Comparison of ENCODE assay signal across 8 cellular contexts in the genomic region with DNA sequence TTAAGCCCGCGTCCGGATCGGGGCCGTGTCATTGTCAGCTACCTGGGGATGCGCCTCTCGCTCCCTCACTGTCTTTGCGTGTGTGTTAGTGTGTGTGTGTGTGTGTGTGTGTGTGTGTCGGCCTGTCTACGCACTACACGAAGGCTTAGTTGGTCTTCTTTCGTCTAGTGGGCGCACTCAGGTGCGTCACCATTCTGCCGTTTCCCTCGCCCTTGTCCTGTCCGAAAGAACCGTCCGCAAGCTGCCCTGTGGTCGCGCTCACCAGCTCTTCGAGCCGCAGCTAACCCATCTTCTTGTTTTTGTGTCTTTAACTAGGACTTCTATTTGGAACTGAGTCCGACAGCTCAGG. TPM values are rescaled to one million over a fixed set of nuclear protein-coding genes. Genes with fewer than 3 reads are reported as not detected.
DNase-seq lines count a peak whose midpoint lies in the region; ATAC-seq, FAIRE-seq and TF ChIP-seq lines count a peak whose summit lies in the region.

No MANE protein-coding gene starts in this region.

- H3K4me1 ChIP-seq in keratinocyte (ENCODE audit: control insufficient read depth, extremely low read depth, insufficient read depth, low read length) (peaks cover 5% of the 10 kb centered on the region), suprapubic skin (peaks cover 17% of the 10 kb centered on the region)

- no peaks in the 10 kb centered on the region for H3K9me1 ChIP-seq in keratinocyte (ENCODE audit: control insufficient read depth, extremely low read depth, insufficient read depth, low read length)

- peak overlapping the region; percentile 74 for H3K4me3 Mint-ChIP-seq in activated naive CD8-positive, alpha-beta T cell treated with anti-CD3 and anti-CD28 coated beads, Interleukin-2, amount 50 U/mL, for 24 hours

- H4K20me1 ChIP-seq in keratinocyte (ENCODE audit: control insufficient read depth, extremely low read depth, insufficient read depth, low read length): no peaks in the 10 kb centered on the region

- H3K27me3 Mint-ChIP-seq in activated naive CD8-positive, alpha-beta T cell treated with anti-CD3 and anti-CD28 coated beads, Interleukin-2, amount 50 U/mL, for 24 hours: peaks cover 67% of the 10 kb centered on the region

- no peak for TF ChIP-seq POLR2A in suprapubic skin (IDR thresholded peaks at IDR 0.05)

- H3K9ac ChIP-seq in keratinocyte (ENCODE audit: control insufficient read depth, extremely low read depth, insufficient read depth, low read length): no peak overlapping the region

- H3K27ac Mint-ChIP-seq in activated naive CD8-positive, alpha-beta T cell treated with anti-CD3 and anti-CD28 coated beads, Interleukin-2, amount 50 U/mL, for 24 hours: no peak overlapping the region

- H3K79me2 ChIP-seq in keratinocyte (ENCODE audit: control insufficient read depth, insufficient read depth, low read length): no peaks in the 10 kb centered on the region

- no peak for TF ChIP-seq EP300 in suprapubic skin (IDR thresholded peaks at IDR 0.05)

- no peak for FAIRE-seq in keratinocyte (lab: Jason Lieb, UNC)

- TF ChIP-seq CTCF in keratinocyte (optimal IDR thresholded peaks at IDR 0.05 in 1 of 3, IDR thresholded peaks at IDR 0.05 in 1 of 3, conservative IDR thresholded peaks at IDR 0.05 in 1 of 3; ENCODE audit: extremely low read depth in 1 of 3, insufficient read depth in 2 of 3, low read length in 3 of 3) (no peak), suprapubic skin (IDR thresholded peaks at IDR 0.05) (no peak)

- no peaks in the 10 kb centered on the region for H3K36me3 ChIP-seq in keratinocyte (ENCODE audit: control insufficient read depth in 2 of 2, extremely low read depth in 1 of 2, insufficient read depth in 2 of 2, low read length in 2 of 2)
- no peaks in the 10 kb centered on the region for H3K36me3 ChIP-seq in suprapubic skin

- DNase-seq in NCI-H748 (lab: John Stamatoyannopoulos, UW; ENCODE audit: unreplicated experiment) (peak; percentile 58), NCI-H748 treated with DMSO at 0.1 percent for 48 hours (lab: John Stamatoyannopoulos, UW) (no peak), keratinocyte (ENCODE audit: low read depth, low spot score) (no peak), suprapubic skin (ENCODE audit: low spot score in 2 of 2) (no peak), NCI-H226 (no peak), SIG-M5 treated with dmso at 0.1 percent for 504 hours (lab: John Stamatoyannopoulos, UW; ENCODE audit: unreplicated experiment) (no peak)
- DNase-seq in activated naive CD8-positive, alpha-beta T cell treated with anti-CD3 and anti-CD28 coated beads, Interleukin-2, amount 50 U/mL, for 24 hours: no peak

- no peak for ATAC-seq in activated naive CD8-positive, alpha-beta T cell treated with anti-CD3 and anti-CD28 coated beads, Interleukin-2, amount 50 U/mL, for 24 hours
- ATAC-seq in GM19328 (IDR thresholded peaks at IDR 0.05; ENCODE audit: unreplicated experiment): no peak

- dilution Hi-C loops in keratinocyte (cut with MboI; ENCODE audit: extremely low pct_ligation_motif_present, low sequenced_read_pairs): no loop called here

- H3K9me3 ChIP-seq in keratinocyte (ENCODE audit: control insufficient read depth, low read depth, low read length) (no peaks in the 10 kb centered on the region), suprapubic skin (no peaks in the 10 kb centered on the region)

- peaks cover 10% of the 10 kb centered on the region for H3K4me1 Mint-ChIP-seq in activated naive CD8-positive, alpha-beta T cell treated with anti-CD3 and anti-CD28 coated beads, Interleukin-2, amount 50 U/mL, for 24 hours

- no peaks in the 10 kb centered on the region for H3K36me3 Mint-ChIP-seq in activated naive CD8-positive, alpha-beta T cell treated with anti-CD3 and anti-CD28 coated beads, Interleukin-2, amount 50 U/mL, for 24 hours (ENCODE audit: low read depth)

- H3K27me3 ChIP-seq in keratinocyte (ENCODE audit: control insufficient read depth, extremely low read depth, insufficient read depth, low read length): peaks cover 36% of the 10 kb centered on the region
- peaks cover 55% of the 10 kb centered on the region for H3K27me3 ChIP-seq in suprapubic skin

- no peak overlapping the region for H3K27ac ChIP-seq in keratinocyte (ENCODE audit: control insufficient read depth, insufficient read depth, low read length)
- H3K27ac ChIP-seq in suprapubic skin: no peak overlapping the region

- H2AFZ ChIP-seq in keratinocyte (ENCODE audit: control insufficient read depth, low read length): peak overlapping the region; percentile 43

- 16% methylated on average over 9 of the region's 24 CpGs for WGBS in suprapubic skin

- H3K9me3 Mint-ChIP-seq in activated naive CD8-positive, alpha-beta T cell treated with anti-CD3 and anti-CD28 coated beads, Interleukin-2, amount 50 U/mL, for 24 hours: no peaks in the 10 kb centered on the region

- H3K4me3 ChIP-seq in keratinocyte (ENCODE audit: control insufficient read depth in 2 of 3, extremely low read depth in 1 of 3, insufficient read depth in 2 of 3, low read depth in 1 of 3, low read length in 3 of 3): peak overlapping the region; percentile 49 to 68 (median 52)
- H3K4me3 ChIP-seq in suprapubic skin: peak overlapping the region; percentile 66

- peak overlapping the region; percentile 74 for H3K4me2 ChIP-seq in keratinocyte (ENCODE audit: control insufficient read depth, extremely low read depth, insufficient read depth, low read depth, low read length)

RNA-seq across cellular contexts. Expression of a gene that starts 0.7 kb away (rescaled TPM):
- not detected in 3 replicates for polyA plus RNA-seq in keratinocyte
- polyA plus RNA-seq in keratinocyte (2011; ENCODE audit: low read depth): not detected
- polyA plus RNA-seq in keratinocyte (2011; cell fraction: cytosol; rRNA removed): not detected in 2 replicates
- polyA plus RNA-seq in keratinocyte (2011; cell fraction: nucleus; rRNA removed): not detected in 2 replicates
- polyA plus RNA-seq in keratinocyte (2012; ENCODE audit: low replicate concordance): not detected in 2 replicates
- not detected in 3 replicates for polyA minus RNA-seq in keratinocyte
- not detected for polyA minus RNA-seq in keratinocyte (2011; cell fraction: cytosol; rRNA and poly(A)+ RNA removed)
- polyA minus RNA-seq in keratinocyte (2011; cell fraction: nucleus; rRNA and poly(A)+ RNA removed): not detected in 2 replicates
- not detected for total RNA-seq in suprapubic skin

RNA-seq across cellular contexts. Expression of a gene that starts 37.2 kb away (rescaled TPM):
- polyA plus RNA-seq in keratinocyte: 37.8 to 75.9 TPM (median 40.3 TPM) in 3 replicates
- polyA plus RNA-seq in keratinocyte (2011; ENCODE audit: low read depth): 141 TPM
- polyA plus RNA-seq in keratinocyte (2011; cell fraction: cytosol; rRNA removed): 21.3 and 33.5 TPM in 2 replicates
- polyA plus RNA-seq in keratinocyte (2011; cell fraction: nucleus; rRNA removed): 40.2 and 76.9 TPM in 2 replicates
- polyA plus RNA-seq in keratinocyte (2012; ENCODE audit: low replicate concordance): 41.4 and 67.1 TPM in 2 replicates
- polyA minus RNA-seq in keratinocyte: 23.4 to 77.9 TPM (median 28.8 TPM) in 3 replicates
- 22.1 TPM for polyA minus RNA-seq in keratinocyte (2011; cell fraction: cytosol; rRNA and poly(A)+ RNA removed)
- polyA minus RNA-seq in keratinocyte (2011; cell fraction: nucleus; rRNA and poly(A)+ RNA removed): 28.8 and 73.0 TPM in 2 replicates
- total RNA-seq in suprapubic skin: 100 to 1,000 TPM in 1 of 4 donors, 10 to 100 TPM in 3; 51.4 to 175 (median 62.1) TPM
